ENCODE assay signal across 9 cellular contexts in genomic region chr1:38029081-38029681, GRCh38. TPM values are rescaled to one million over a fixed set of nuclear protein-coding genes. Genes with fewer than 3 reads are reported as not detected.
DNase-seq lines count a peak whose midpoint lies in the region; ATAC-seq and TF ChIP-seq lines count a peak whose summit lies in the region.
"Had no signal": no experiment of that assay in that cellular context is flagged by ENCODE, and none has a peak within 500 bp of the region (broad histone marks: within the 10 kb centered on the region; RNA-seq: fewer than 3 reads in every experiment).

No MANE protein-coding gene starts in this region.

- H3K4me3 ChIP-seq in GM23338 (peak overlapping the region; percentile 46; the same call in 1 of the 2 replicates), osteoblast (ENCODE audit: insufficient read depth, low read length) (peak overlapping the region; percentile 42), Karpas-422 (ENCODE audit: low read length) (no peak overlapping the region)

- peak in 1 of 2 experiments; percentile 65; a peak in 2 of 4 replicates for TF ChIP-seq CTCF in GM23338 (conservative IDR thresholded peaks at IDR 0.05; ENCODE audit: low read depth in 2 of 2)
- no peak for TF ChIP-seq CTCF in osteoblast (IDR thresholded peaks at IDR 0.05; ENCODE audit: extremely low read depth, low read depth, low read length)

- H3K9me2 ChIP-seq in GM23338 (ENCODE audit: insufficient read depth) (no peaks in the 10 kb centered on the region; the same call in 1 of the 2 replicates), Karpas-422 (replicated peaks; ENCODE audit: insufficient read depth, low read length) (no peaks in the 10 kb centered on the region)

- DNase-seq in GM23338 (ENCODE audit: low spot score) (peak; percentile 88), NCI-H345 treated with DMSO at 0.1 percent for 48 hours (lab: John Stamatoyannopoulos, UW; ENCODE audit: unreplicated experiment) (peak; percentile 41), ecto neural progenitor cell (ENCODE audit: low spot score) (peak; percentile 74), osteoblast (ENCODE audit: insufficient read length, low spot score, missing footprints) (peak; percentile 72), Karpas-422 (no peak)

- peaks cover 8% of the 10 kb centered on the region for H3K36me3 ChIP-seq in GM23338 (ENCODE audit: insufficient read depth)
- peaks cover 18% of the 10 kb centered on the region for H3K36me3 ChIP-seq in osteoblast (ENCODE audit: insufficient read depth, low read length)
- H3K36me3 ChIP-seq in Karpas-422 (ENCODE audit: insufficient read depth, low read length): peaks cover 5% of the 10 kb centered on the region

- H3K27me3 Mint-ChIP-seq in GM23338 (ENCODE audit: insufficient read depth, low read depth, poor library complexity): peaks cover 14% of the 10 kb centered on the region

- H3K4me1 ChIP-seq in GM23338 (ENCODE audit: insufficient read depth): peaks cover 34% of the 10 kb centered on the region
- peaks cover 29% of the 10 kb centered on the region for H3K4me1 ChIP-seq in osteoblast (ENCODE audit: insufficient read depth, low read length)
- peaks cover 11% of the 10 kb centered on the region for H3K4me1 ChIP-seq in Karpas-422 (ENCODE audit: low read length)

- H3K9ac ChIP-seq in Karpas-422 (ENCODE audit: low read length): no peak overlapping the region

- H3K4me2 ChIP-seq in GM23338: peak overlapping the region; percentile 77
- peak overlapping the region; percentile 78 for H3K4me2 ChIP-seq in osteoblast (ENCODE audit: insufficient read depth, low read length)
- H3K4me2 ChIP-seq in Karpas-422 (ENCODE audit: low read depth, low read length, poor library complexity, severe bottlenecking): no peak overlapping the region

- no peaks in the 10 kb centered on the region for H3K79me2 ChIP-seq in GM23338 (replicated peaks; ENCODE audit: insufficient read depth)
- H3K79me2 ChIP-seq in osteoblast (ENCODE audit: insufficient read depth, low read length): no peaks in the 10 kb centered on the region
- H3K79me2 ChIP-seq in Karpas-422 (ENCODE audit: low read length): no peaks in the 10 kb centered on the region

- H3K36me3 Mint-ChIP-seq in GM23338 (ENCODE audit: low read depth): peaks cover 17% of the 10 kb centered on the region

- ATAC-seq in GM23338: peak; percentile 83
- ATAC-seq in GM19035 (IDR thresholded peaks at IDR 0.05; ENCODE audit: unreplicated experiment): no peak
- ATAC-seq in GM18867 (IDR thresholded peaks at IDR 0.05; ENCODE audit: unreplicated experiment): no peak
- no peak for ATAC-seq in GM19463 (IDR thresholded peaks at IDR 0.05; ENCODE audit: unreplicated experiment)

- H2AFZ ChIP-seq in GM23338: peak overlapping the region; percentile 66; the same call in 1 of the 2 replicates
- H2AFZ ChIP-seq in osteoblast (ENCODE audit: low read length): peak overlapping the region; percentile 41
- no peak overlapping the region for H2AFZ ChIP-seq in Karpas-422 (ENCODE audit: low read length)

- peaks cover 53% of the 10 kb centered on the region for H3K4me1 Mint-ChIP-seq in GM23338

- H3K27me3 ChIP-seq in GM23338 (ENCODE audit: insufficient read depth): no peaks in the 10 kb centered on the region
- H3K27me3 ChIP-seq in osteoblast (ENCODE audit: insufficient read depth, low read length): no peaks in the 10 kb centered on the region
- H3K27me3 ChIP-seq in Karpas-422 (ENCODE audit: low read length): no peaks in the 10 kb centered on the region

- H3K27ac Mint-ChIP-seq in GM23338: peak overlapping the region; percentile 84

- H4K20me1 ChIP-seq in GM23338 (replicated peaks; ENCODE audit: insufficient read depth): no peaks in the 10 kb centered on the region; the same call in 1 of the 2 replicates
- peaks cover 6% of the 10 kb centered on the region for H4K20me1 ChIP-seq in osteoblast (ENCODE audit: insufficient read depth, low read length)
- H4K20me1 ChIP-seq in Karpas-422 (ENCODE audit: insufficient read depth, low read depth, low read length): 0 out of 2 replicates have a peak, but pooled peaks cover 12% of the 10 kb centered on the region

- H3K9me3 ChIP-seq in osteoblast (ENCODE audit: low read depth, low read length) (no peaks in the 10 kb centered on the region), Karpas-422 (ENCODE audit: low read length) (no peaks in the 10 kb centered on the region)

- peaks cover 27% of the 10 kb centered on the region for H3F3A ChIP-seq in GM23338 (replicated peaks; ENCODE audit: low read depth)

- H3K9me3 Mint-ChIP-seq in GM23338: no peaks in the 10 kb centered on the region; the same call in 2 of the 3 replicates

- peak overlapping the region; percentile 51 for H3K4me3 Mint-ChIP-seq in GM23338

- H3K27ac ChIP-seq in GM23338 (ENCODE audit: low read depth) (peak overlapping the region; percentile 66; the same call in 1 of the 2 replicates), osteoblast (ENCODE audit: low read depth, low read length) (peak overlapping the region; percentile 12), Karpas-422 (ENCODE audit: low read length) (no peak overlapping the region)

TF ChIP-seq in GM23338, 12 proteins besides CTCF, POLR2A, EP300 and RAD21 (continues in another document):
- TF ChIP-seq JUNB (IDR thresholded peaks at IDR 0.05; ENCODE audit: unreplicated experiment): no peak
- no peak for TF ChIP-seq POLR2AphosphoS5 (IDR thresholded peaks at IDR 0.05; ENCODE audit: low read depth)
- no peak for TF ChIP-seq REST (IDR thresholded peaks at IDR 0.05; ENCODE audit: unreplicated experiment)
- no peak for TF ChIP-seq EZH2 (IDR thresholded peaks at IDR 0.05; ENCODE audit: low read depth, unreplicated experiment)
- no peak for TF ChIP-seq EZH2phosphoT487 (IDR thresholded peaks at IDR 0.05; ENCODE audit: unreplicated experiment)

RNA-seq across cellular contexts. Expression of gene UTP11, which starts 16.6 kb away (rescaled TPM):
- total RNA-seq in GM23338 (2014; rRNA removed; shearing (Covaris generic)): 61.3 and 67.8 TPM in 2 replicates
- 82.3 and 105 TPM in 2 replicates for polyA plus RNA-seq in GM23338 (2016; fragmentation: Nextera tagmentation; extraction: Ambion mirVana)
- 38.7 and 39.8 TPM in 2 replicates for total RNA-seq in osteoblast
- total RNA-seq in Karpas-422 (2014; rRNA removed; shearing (Covaris generic); ENCODE audit: low replicate concordance): 27.3 and 31.1 TPM in 2 replicates

RNA-seq across cellular contexts. Expression of gene POU3F1, which starts 17.4 kb away (rescaled TPM):
- total RNA-seq in GM23338 (2014; rRNA removed; shearing (Covaris generic)): 8.6 and 11.5 TPM in 2 replicates
- 3.6 and 6.0 TPM in 2 replicates for polyA plus RNA-seq in GM23338 (2016; fragmentation: Nextera tagmentation; extraction: Ambion mirVana)
- total RNA-seq in osteoblast: under 0.01 TPM in 2 replicates
- 0.07 TPM in 1 of 2 replicates, not detected in the other for total RNA-seq in Karpas-422 (2014; rRNA removed; shearing (Covaris generic); ENCODE audit: low replicate concordance)
- total RNA-seq: glomerular endothelial cell had no signal

RNA-seq across cellular contexts. Expression of gene FHL3, which starts 23.9 kb away (rescaled TPM):
- 39.5 and 49.0 TPM in 2 replicates for total RNA-seq in GM23338 (2014; rRNA removed; shearing (Covaris generic))
- 28.3 and 29.3 TPM in 2 replicates for polyA plus RNA-seq in GM23338 (2016; fragmentation: Nextera tagmentation; extraction: Ambion mirVana)
- 21.4 and 25.6 TPM in 2 replicates for total RNA-seq in osteoblast
- 4.6 and 10.7 TPM in 2 replicates for total RNA-seq in Karpas-422 (2014; rRNA removed; shearing (Covaris generic); ENCODE audit: low replicate concordance)

RNA-seq across cellular contexts. Expression of gene SF3A3, which starts 39.4 kb away (rescaled TPM):
- total RNA-seq in GM23338 (2014; rRNA removed; shearing (Covaris generic)): 144 and 167 TPM in 2 replicates
- 53.9 and 65.5 TPM in 2 replicates for polyA plus RNA-seq in GM23338 (2016; fragmentation: Nextera tagmentation; extraction: Ambion mirVana)
- 68.7 and 76.7 TPM in 2 replicates for total RNA-seq in osteoblast
- 56.8 and 124 TPM in 2 replicates for total RNA-seq in Karpas-422 (2014; rRNA removed; shearing (Covaris generic); ENCODE audit: low replicate concordance)
